18 cellular contexts compared by ENCODE assay signal in genomic region chr11:14202263-14203173, GRCh38.
DNase-seq lines count a peak whose midpoint lies in the region; ATAC-seq and TF ChIP-seq lines count a peak whose summit lies in the region.
"Had no signal": no experiment of that assay in that cellular context is flagged by ENCODE, and none has a peak within 500 bp of the region (broad histone marks: within the 10 kb centered on the region; RNA-seq: fewer than 3 reads in every experiment).

No MANE protein-coding gene starts in this region.

- H3K36me3 ChIP-seq in vagina: no peaks in the 10 kb centered on the region
- H3K36me3 ChIP-seq: BE2C had no signal

- H3K36me3 Mint-ChIP-seq in activated T-helper 17 cell treated with anti-CD3 and anti-CD28 coated beads, Interleukin-2, amount 50 U/mL, for 72 hours (ENCODE audit: low read depth): no peaks in the 10 kb centered on the region
- H3K36me3 Mint-ChIP-seq in stimulated activated naive B cell treated with anti-CD40 and anti-IgM and Interleukin-4, amounts not matched to agents 10 μg/mL and 1 μg/mL and 100 μg/mL, for 72 hours: peaks cover 0 to 2% of the 10 kb centered on the region in 2 donors
- H3K36me3 Mint-ChIP-seq: IgD-negative memory B cell had no signal

- no peaks in the 10 kb centered on the region for H3K27me3 ChIP-seq in vagina
- H3K27me3 ChIP-seq: BE2C had no signal

- H3K4me1 Mint-ChIP-seq in activated T-helper 17 cell treated with anti-CD3 and anti-CD28 coated beads, Interleukin-2, amount 50 U/mL, for 72 hours: peaks cover 13% of the 10 kb centered on the region
- no peaks in the 10 kb centered on the region for H3K4me1 Mint-ChIP-seq in stimulated activated naive B cell treated with anti-CD40 and anti-IgM and Interleukin-4, amounts not matched to agents 10 μg/mL and 1 μg/mL and 100 μg/mL, for 72 hours

- H3K27ac Mint-ChIP-seq in activated T-helper 17 cell treated with anti-CD3 and anti-CD28 coated beads, Interleukin-2, amount 50 U/mL, for 72 hours: peak overlapping the region; percentile 63
- H3K27ac Mint-ChIP-seq in stimulated activated naive B cell treated with anti-CD40 and anti-IgM and Interleukin-4, amounts not matched to agents 10 μg/mL and 1 μg/mL and 100 μg/mL, for 72 hours: no peak overlapping the region
- H3K27ac Mint-ChIP-seq: activated naive CD8-positive, alpha-beta T cell; IgD-negative memory B cell; naive thymus-derived CD8-positive, alpha-beta T cell had no signal

- in situ Hi-C loops in G401 (cut with HindIII; ENCODE audit: low sequenced_read_pairs): no loop called here

- peak; percentile 71 for ATAC-seq in GM18868 (IDR thresholded peaks at IDR 0.05; ENCODE audit: unreplicated experiment)
- ATAC-seq in HG02798 (IDR thresholded peaks at IDR 0.05; ENCODE audit: poor library complexity, unreplicated experiment): peak; percentile 63
- peak; percentile 62 for ATAC-seq in activated T-helper 17 cell treated with anti-CD3 and anti-CD28 coated beads, Interleukin-2, amount 50 U/mL, for 72 hours (replicated peaks)
- no peak for ATAC-seq in HG02973 (IDR thresholded peaks at IDR 0.05; ENCODE audit: unreplicated experiment)
- ATAC-seq in stimulated activated naive B cell treated with anti-CD40 and anti-IgM and Interleukin-4, amounts not matched to agents 10 μg/mL and 1 μg/mL and 100 μg/mL, for 72 hours (replicated peaks): no peak
- ATAC-seq: naive thymus-derived CD8-positive, alpha-beta T cell; right cardiac atrium had no signal

- H3K9me3 Mint-ChIP-seq in activated T-helper 17 cell treated with anti-CD3 and anti-CD28 coated beads, Interleukin-2, amount 50 U/mL, for 72 hours: no peaks in the 10 kb centered on the region
- H3K9me3 Mint-ChIP-seq in stimulated activated naive B cell treated with anti-CD40 and anti-IgM and Interleukin-4, amounts not matched to agents 10 μg/mL and 1 μg/mL and 100 μg/mL, for 72 hours: peaks cover 0 to 3% of the 10 kb centered on the region in 2 donors

- H3K4me3 Mint-ChIP-seq in activated T-helper 17 cell treated with anti-CD3 and anti-CD28 coated beads, Interleukin-2, amount 50 U/mL, for 72 hours: peak overlapping the region; percentile 58
- no peak overlapping the region for H3K4me3 Mint-ChIP-seq in stimulated activated naive B cell treated with anti-CD40 and anti-IgM and Interleukin-4, amounts not matched to agents 10 μg/mL and 1 μg/mL and 100 μg/mL, for 72 hours
- H3K4me3 Mint-ChIP-seq: activated naive CD8-positive, alpha-beta T cell; IgD-negative memory B cell; naive thymus-derived CD8-positive, alpha-beta T cell had no signal

- no peaks in the 10 kb centered on the region for H3K4me1 ChIP-seq in vagina
- H3K4me1 ChIP-seq: BE2C had no signal

- H3K27ac ChIP-seq in vagina: no peak overlapping the region
- H3K27ac ChIP-seq: epithelial cell of prostate had no signal

- H3K27me3 Mint-ChIP-seq in activated T-helper 17 cell treated with anti-CD3 and anti-CD28 coated beads, Interleukin-2, amount 50 U/mL, for 72 hours: no peaks in the 10 kb centered on the region
- H3K27me3 Mint-ChIP-seq in stimulated activated naive B cell treated with anti-CD40 and anti-IgM and Interleukin-4, amounts not matched to agents 10 μg/mL and 1 μg/mL and 100 μg/mL, for 72 hours: peaks cover 3 to 5% of the 10 kb centered on the region in 2 donors
- H3K27me3 Mint-ChIP-seq: activated naive CD8-positive, alpha-beta T cell; naive thymus-derived CD8-positive, alpha-beta T cell had no signal

- no peaks in the 10 kb centered on the region for H3K9me3 ChIP-seq in vagina
- H3K9me3 ChIP-seq: BE2C had no signal

- DNase-seq in G401 (ENCODE audit: low spot score) (peak; percentile 37), vagina (ENCODE audit: extremely low spot score in 2 of 2) (no peak), putamen (ENCODE audit: low spot score) (no peak)
- DNase-seq in stimulated activated naive B cell treated with anti-CD40 and anti-IgM and Interleukin-4, amounts not matched to agents 10 μg/mL and 1 μg/mL and 100 μg/mL, for 72 hours: no peak
- DNase-seq: activated CD8-positive, alpha-beta memory T cell treated with anti-CD3 and anti-CD28 coated beads, Interleukin-2, amount 50 U/mL, for 48 hours; BE2C; H7; naive thymus-derived CD8-positive, alpha-beta T cell; right cardiac atrium; SIG-M5; stimulated activated naive CD4-positive, alpha-beta T cell treated with Interleukin-2 at 50 U/mL for 16 hours had no signal

- intact Hi-C loops in vagina (cut with DNase I): no loop called here

- TF ChIP-seq POLR2A in vagina (IDR thresholded peaks at IDR 0.05): no peak

- H3K4me3 ChIP-seq in vagina: no peak overlapping the region

- TF ChIP-seq CTCF in vagina (IDR thresholded peaks at IDR 0.05): no peak

Comparison
In these comparisons a context has a peak if more than half of its experiments do, and no peak if none do; other contexts are left out.
1. ATAC-seq: peak in GM18868 (single experiment), HG02798 (single experiment) and activated T-helper 17 cell treated with anti-CD3 and anti-CD28 coated beads, Interleukin-2, amount 50 U/mL, for 72 hours (single experiment); none in HG02973 (single experiment) and stimulated activated naive B cell treated with anti-CD40 and anti-IgM and Interleukin-4, amounts not matched to agents 10 μg/mL and 1 μg/mL and 100 μg/mL, for 72 hours (0 of 2).